Comparison of ENCODE assay signal across 25 cellular contexts in the genomic region with DNA sequence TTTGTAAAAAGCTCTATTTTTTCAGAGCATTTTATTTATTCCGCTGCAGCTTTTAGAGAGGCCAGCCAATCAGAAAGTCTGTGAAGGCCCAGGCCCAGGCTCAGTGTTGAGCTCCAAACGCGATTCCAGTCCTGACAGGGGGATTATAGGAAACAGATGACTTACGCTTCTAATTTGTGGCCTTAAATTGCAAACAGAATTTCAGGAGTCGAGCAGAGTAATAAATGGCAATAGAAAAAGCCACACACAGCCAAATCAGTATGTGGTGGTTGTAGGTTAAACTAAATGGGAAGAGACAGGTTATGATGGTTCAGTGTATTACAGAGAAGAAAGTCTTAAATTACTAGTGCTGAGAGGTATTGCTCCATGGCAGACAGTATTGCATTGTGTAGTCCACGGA.
DNase-seq lines count a peak whose midpoint lies in the region; FAIRE-seq and TF ChIP-seq lines count a peak whose summit lies in the region.
"Had no signal": no experiment of that assay in that cellular context is flagged by ENCODE, and none has a peak within 500 bp of the region (broad histone marks: within the 10 kb centered on the region; RNA-seq: fewer than 3 reads in every experiment).

No MANE protein-coding gene starts in this region.

- H3K18ac ChIP-seq in H1 (ENCODE audit: extremely low read depth, low read length): no peak overlapping the region

- H2AK5ac ChIP-seq in H1 (ENCODE audit: low read depth, low read length): no peak overlapping the region

- TF ChIP-seq CTCF in PC-9 (conservative IDR thresholded peaks at IDR 0.05): no peak
- no peak for TF ChIP-seq CTCF in H1 (IDR thresholded peaks at IDR 0.05; ENCODE audit: control extremely low read depth in 1 of 3, insufficient read depth in 1 of 3, low read depth in 1 of 3, low read length in 3 of 3)
- TF ChIP-seq CTCF in neural crest cell (conservative IDR thresholded peaks at IDR 0.05): no peak
- no peak for TF ChIP-seq CTCF in sigmoid colon (IDR thresholded peaks at IDR 0.05)

- FAIRE-seq in H1 (lab: Jason Lieb, UNC): no peak
- FAIRE-seq: endometrium had no signal

- H3K4me2 ChIP-seq in PC-9: no peak overlapping the region
- H3K4me2 ChIP-seq in H1 (ENCODE audit: insufficient read depth in 1 of 2, low read depth in 2 of 2, low read length in 2 of 2): no peak overlapping the region

- in situ Hi-C loops in G401 (cut with HindIII; ENCODE audit: low sequenced_read_pairs): no loop called here

- no peaks in the 10 kb centered on the region for H3K36me3 Mint-ChIP-seq in neural crest cell (ENCODE audit: low read depth)
- H3K36me3 Mint-ChIP-seq: activated CD4-positive, alpha-beta memory T cell treated with anti-CD3 and anti-CD28 coated beads for 36 hours; activated naive CD8-positive, alpha-beta T cell had no signal

- no peaks in the 10 kb centered on the region for H3K9me2 ChIP-seq in PC-9 (ENCODE audit: insufficient read depth)

- POLR2A ChIA-PET in PC-9 (lab: Charles Lee; ENCODE audit: unreplicated experiment) (no interaction called here), H1 (lab: Charles Lee; ENCODE audit: partially characterized antibody) (no interaction called here)

- CTCF ChIA-PET in PC-9 (lab: Charles Lee) (no interaction called here), H1 (lab: Charles Lee; ENCODE audit: partially characterized antibody) (no interaction called here)

- H3K9me3 ChIP-seq in PC-9 (ENCODE audit: insufficient read depth, low read depth) (no peaks in the 10 kb centered on the region), H1 (ENCODE audit: insufficient read depth in 2 of 2, low read depth in 1 of 2, low read length in 1 of 2) (no peaks in the 10 kb centered on the region), sigmoid colon (no peaks in the 10 kb centered on the region)

- H4K91ac ChIP-seq in H1 (replicated peaks; ENCODE audit: insufficient read length, low read length): no peak overlapping the region

- WGBS in H1 (ENCODE audit: extremely low coverage in 1 of 2, insufficient coverage in 1 of 2, insufficient read length in 1 of 2, insufficient replicate concordance in 2 of 2, low coverage in 1 of 2, low lambda C conversion rate in 2 of 2, missing lambda C conversion rate in 1 of 2), 2 experiments: 79% methylated on average over 6 of the region's 6 CpGs; no CpG with 5 or more reads in 1 of the 2 experiments
- WGBS in sigmoid colon, 2 donors: 75 to 81% methylated on average over 6 of the region's 6 CpGs

- H3K23me2 ChIP-seq in H1 (ENCODE audit: low read depth, low read length): no peaks in the 10 kb centered on the region

- peak; percentile 36 for DNase-seq in AG20443 (ENCODE audit: low spot score)
- no peak for DNase-seq in PC-9
- DNase-seq in H1 (ENCODE audit: low read depth in 1 of 2, low spot score in 2 of 2): no peak
- DNase-seq in neural crest cell (ENCODE audit: low read depth, low spot score): no peak
- no peak for DNase-seq in retina
- DNase-seq in NCI-H226: no peak
- DNase-seq in G401 (ENCODE audit: low spot score): no peak
- DNase-seq in sigmoid colon: no peak
- DNase-seq: activated CD4-positive, alpha-beta memory T cell treated with anti-CD3 and anti-CD28 coated beads for 36 hours; central memory CD4-positive, alpha-beta T cell; dermis blood vessel endothelial cell; EL; NCI-H1436; NCI-H2107; NCI-H526; right cardiac atrium; stimulated activated CD4-positive, alpha-beta T cell treated with anti-CD3 and anti-CD28 coated beads, Interleukin-15, amount 100 ng/mL, for 24 hours; SW 1271; T1000 had no signal

- no peaks in the 10 kb centered on the region for H3F3A ChIP-seq in PC-9 (ENCODE audit: insufficient read depth, low read depth)

- H3K9ac ChIP-seq in H1 (replicated peaks in 1 of 4; ENCODE audit: extremely low read depth in 1 of 4, low read depth in 3 of 4, low read length in 3 of 4): no peak overlapping the region
- H3K9ac ChIP-seq: parathyroid adenoma had no signal

- intact Hi-C loops in PC-9 (cut with micrococcal nuclease; ENCODE audit: unreplicated experiment): no loop called here
- intact Hi-C loops in sigmoid colon (cut with DNase I): no loop called here

- TF ChIP-seq EP300 in H1 (IDR thresholded peaks at IDR 0.05; ENCODE audit: borderline replicate concordance in 1 of 2, low read depth in 2 of 2, low read length in 2 of 2) (no peak), sigmoid colon (IDR thresholded peaks at IDR 0.05) (no peak)

- H4K20me1 ChIP-seq in PC-9 (ENCODE audit: insufficient read depth) (no peaks in the 10 kb centered on the region), H1 (replicated peaks in 1 of 2; ENCODE audit: control insufficient read depth in 1 of 2, insufficient read depth in 2 of 2, low read length in 2 of 2) (no peaks in the 10 kb centered on the region)

- H3K27ac ChIP-seq in PC-9 (no peak overlapping the region), H1 (ENCODE audit: low read depth, low read length) (no peak overlapping the region), sigmoid colon (no peak overlapping the region)
- H3K27ac ChIP-seq: parathyroid adenoma, RWPE1 had no signal

- no peak overlapping the region for H3K4ac ChIP-seq in H1 (replicated peaks; ENCODE audit: insufficient read length, low read depth, low read length)

- 0 out of 2 replicates have a peak overlapping the region, but pooled peaks have one; percentile 8 for H2AFZ ChIP-seq in PC-9
- peak overlapping the region; percentile 59; the same call in 1 of the 2 replicates for H2AFZ ChIP-seq in H1 (ENCODE audit: low read length)
- H2AFZ ChIP-seq: parathyroid adenoma had no signal

- no TSS peak for BruUV-seq in PC-9 (replicated peaks; lab: Mats Ljungman, UMichigan)

- H2BK20ac ChIP-seq in H1 (ENCODE audit: low read length): peak overlapping the region; percentile 8; the same call in 1 of the 2 replicates

- no peak for TF ChIP-seq RAD21 in H1 (IDR thresholded peaks at IDR 0.05 in 1 of 2, conservative IDR thresholded peaks at IDR 0.05 in 1 of 2; ENCODE audit: low read depth in 2 of 2, low read length in 2 of 2)

- H3K4me3 ChIP-seq in PC-9: no peak overlapping the region
- no peak overlapping the region for H3K4me3 ChIP-seq in H1 (ENCODE audit: extremely low read depth in 1 of 4, insufficient read depth in 2 of 4, low read depth in 3 of 4, low read length in 4 of 4)
- no peak overlapping the region for H3K4me3 ChIP-seq in sigmoid colon

- H3K36me3 ChIP-seq in PC-9 (ENCODE audit: low read depth) (no peaks in the 10 kb centered on the region), H1 (ENCODE audit: control insufficient read depth in 2 of 4, insufficient read depth in 4 of 4, low read length in 3 of 4) (no peaks in the 10 kb centered on the region), sigmoid colon (no peaks in the 10 kb centered on the region)

- no peak overlapping the region for H3K23ac ChIP-seq in H1 (ENCODE audit: insufficient read length)

- H4K5ac ChIP-seq in H1 (ENCODE audit: insufficient read length, low read depth, low read length): no peak overlapping the region

- no peak overlapping the region for H3K14ac ChIP-seq in H1 (ENCODE audit: insufficient read length)

- no peaks in the 10 kb centered on the region for H3K27me3 ChIP-seq in PC-9 (ENCODE audit: insufficient read depth, low read depth)
- no peaks in the 10 kb centered on the region for H3K27me3 ChIP-seq in H1 (replicated peaks in 1 of 4; ENCODE audit: control insufficient read depth in 3 of 4, extremely low read depth in 1 of 4, insufficient read depth in 3 of 4, low read length in 3 of 4)
- no peaks in the 10 kb centered on the region for H3K27me3 ChIP-seq in sigmoid colon

- H3K79me2 ChIP-seq in PC-9 (ENCODE audit: low read depth) (no peaks in the 10 kb centered on the region), H1 (ENCODE audit: control insufficient read depth in 1 of 2, insufficient read depth in 2 of 2, low read length in 2 of 2) (no peaks in the 10 kb centered on the region)
- H3K79me2 ChIP-seq: parathyroid adenoma had no signal

- H3K27me3 Mint-ChIP-seq in neural crest cell (ENCODE audit: low read depth): no peaks in the 10 kb centered on the region
- H3K27me3 Mint-ChIP-seq: activated naive CD8-positive, alpha-beta T cell; IgD-negative memory B cell; stimulated activated naive CD8-positive, alpha-beta T cell treated with anti-CD3 and anti-CD28 coated beads, Interleukin-15, Interleukin-2, amounts not matched to agents 100 ng/mL and 50 ng/mL, for 24 hours had no signal

- no peaks in the 10 kb centered on the region for H3K9me3 Mint-ChIP-seq in neural crest cell
- H3K9me3 Mint-ChIP-seq: activated CD4-positive, alpha-beta memory T cell treated with anti-CD3 and anti-CD28 coated beads for 36 hours; IgD-negative memory B cell; stimulated activated naive CD8-positive, alpha-beta T cell treated with anti-CD3 and anti-CD28 coated beads, Interleukin-15, Interleukin-2, amounts not matched to agents 100 ng/mL and 50 ng/mL, for 24 hours had no signal

- peaks cover 35% of the 10 kb centered on the region for H3K4me1 Mint-ChIP-seq in neural crest cell
- H3K4me1 Mint-ChIP-seq: IgD-negative memory B cell had no signal

- no peak overlapping the region for H2BK5ac ChIP-seq in H1 (ENCODE audit: low read depth, low read length)

- no peaks in the 10 kb centered on the region for H3K79me1 ChIP-seq in H1 (ENCODE audit: low read depth, low read length)

- TF ChIP-seq POLR2A in H1 (IDR thresholded peaks at IDR 0.05; ENCODE audit: control extremely low read depth in 1 of 2, low read depth in 2 of 2, low read length in 2 of 2): no peak
- no peak for TF ChIP-seq POLR2A in sigmoid colon (IDR thresholded peaks at IDR 0.05)

- H2BK15ac ChIP-seq in H1 (ENCODE audit: low read length): no peak overlapping the region

- no peak overlapping the region for H4K8ac ChIP-seq in H1 (ENCODE audit: extremely low read depth, insufficient read depth, low read length)

- no peak overlapping the region for H2BK120ac ChIP-seq in H1 (replicated peaks; ENCODE audit: low read depth, low read length)

- H3K4me1 ChIP-seq in PC-9 (replicated peaks; ENCODE audit: insufficient read depth) (no peaks in the 10 kb centered on the region), H1 (replicated peaks in 1 of 4; ENCODE audit: control insufficient read depth in 3 of 4, insufficient read depth in 4 of 4, low read length in 3 of 4) (peaks cover 1 to 5% (median 4%) of the 10 kb centered on the region in 4 experiments; a peak in 5 of 7 replicates), sigmoid colon (no peaks in the 10 kb centered on the region)
- H3K4me1 ChIP-seq: parathyroid adenoma had no signal

- H2BK12ac ChIP-seq in H1 (ENCODE audit: low read depth, low read length): no peak overlapping the region

- H3K4me3 Mint-ChIP-seq in neural crest cell: peak overlapping the region; percentile 7
- H3K4me3 Mint-ChIP-seq: activated CD4-positive, alpha-beta memory T cell treated with anti-CD3 and anti-CD28 coated beads for 36 hours; activated naive CD8-positive, alpha-beta T cell; IgD-negative memory B cell; stimulated activated naive CD8-positive, alpha-beta T cell treated with anti-CD3 and anti-CD28 coated beads, Interleukin-15, Interleukin-2, amounts not matched to agents 100 ng/mL and 50 ng/mL, for 24 hours had no signal

- peak overlapping the region; percentile 9 for H3K27ac Mint-ChIP-seq in neural crest cell (ENCODE audit: unreplicated experiment)
- H3K27ac Mint-ChIP-seq: activated CD4-positive, alpha-beta memory T cell treated with anti-CD3 and anti-CD28 coated beads for 36 hours; activated naive CD8-positive, alpha-beta T cell; IgD-negative memory B cell; stimulated activated naive CD8-positive, alpha-beta T cell treated with anti-CD3 and anti-CD28 coated beads, Interleukin-15, Interleukin-2, amounts not matched to agents 100 ng/mL and 50 ng/mL, for 24 hours had no signal

- no peak overlapping the region for H3K56ac ChIP-seq in H1 (replicated peaks; ENCODE audit: insufficient read length, low read depth, low read length)
